ENCODE assay signal across 10 cellular contexts in genomic region chr5:61357745-61358144, GRCh38. TPM values are rescaled to one million over a fixed set of nuclear protein-coding genes. Genes with fewer than 3 reads are reported as not detected.
A peak's percentile ranks its signal among the peaks of the same experiment; 100 is the strongest.
DNase-seq lines count a peak whose midpoint lies in the region; ATAC-seq, FAIRE-seq and TF ChIP-seq lines count a peak whose summit lies in the region.
"Had no signal": no experiment of that assay in that cellular context is flagged by ENCODE, and none has a peak within 500 bp of the region (broad histone marks: within the 10 kb centered on the region; RNA-seq: fewer than 3 reads in every experiment).

No MANE protein-coding gene starts in this region.

- H3K4me2 ChIP-seq in KMS-11 (no peak overlapping the region), K562 (ENCODE audit: insufficient read depth, low read length) (no peak overlapping the region)

- no peaks in the 10 kb centered on the region for H3K27me3 Mint-ChIP-seq in nephron (ENCODE audit: low read depth)
- H3K27me3 Mint-ChIP-seq: dendritic cell treated with granulocyte-macrophage colony-stimulating factor and Interleukin-4, amounts not matched to agents 40 ng/mL and 50 ng/mL, for 4 days had no signal

- peaks cover 42% of the 10 kb centered on the region for H3K4me1 Mint-ChIP-seq in nephron

- TF ChIP-seq EP300 in K562 (IDR thresholded peaks at IDR 0.05; ENCODE audit: low read length) = no peak

- H3K9ac ChIP-seq in KMS-11 (no peak overlapping the region), K562 (ENCODE audit: insufficient read depth in 1 of 2, low read depth in 2 of 2, low read length in 2 of 2) (no peak overlapping the region)

- H3K9me3 ChIP-seq in K562 (replicated peaks; ENCODE audit: control insufficient read depth, insufficient read depth, low read depth, low read length) = peaks cover 9% of the 10 kb centered on the region; the same call in 1 of the 2 replicates
- no peaks in the 10 kb centered on the region for H3K9me3 ChIP-seq in adrenal gland (replicated peaks in 1 of 3)

- intact Hi-C loops in K562 (cut with micrococcal nuclease) = no loop called here
- intact Hi-C loops in adrenal gland (cut with DNase I) = no loop called here

- H3K36me3 ChIP-seq in GM06990 (ENCODE audit: control insufficient read depth, insufficient read depth, low read length) = no peaks in the 10 kb centered on the region
- H3K36me3 ChIP-seq in KMS-11 (ENCODE audit: insufficient read depth) = no peaks in the 10 kb centered on the region
- no peaks in the 10 kb centered on the region for H3K36me3 ChIP-seq in K562 (ENCODE audit: control insufficient read depth, insufficient read depth, low read length)
- H3K36me3 ChIP-seq in adrenal gland (replicated peaks in 1 of 2) = no peaks in the 10 kb centered on the region

- in situ Hi-C loops in K562 (cut with MboI) = no loop called here

- no peaks in the 10 kb centered on the region for H4K20me1 ChIP-seq in KMS-11 (ENCODE audit: insufficient read depth)
- no peaks in the 10 kb centered on the region; the same call in 1 of the 2 replicates for H4K20me1 ChIP-seq in K562 (replicated peaks; ENCODE audit: control insufficient read depth, insufficient read depth, low read length)

- no peaks in the 10 kb centered on the region for H3K9me1 ChIP-seq in K562 (ENCODE audit: control insufficient read depth, insufficient read depth, low read length)

- H3K9me3 Mint-ChIP-seq in nephron = peaks cover 5% of the 10 kb centered on the region

- TF ChIP-seq CTCF in GM06990 (IDR thresholded peaks at IDR 0.05; ENCODE audit: insufficient read depth, low read length, poor library complexity, severe bottlenecking) = peak; percentile 39
- TF ChIP-seq CTCF in KMS-11 (conservative IDR thresholded peaks at IDR 0.05; ENCODE audit: low read depth, low read length) = peak; percentile 67
- TF ChIP-seq CTCF in K562 (IDR thresholded peaks at IDR 0.05 in 2 of 3, conservative IDR thresholded peaks at IDR 0.05 in 1 of 3; ENCODE audit: insufficient read depth in 2 of 3, low read depth in 1 of 3, low read length in 3 of 3) = peak; percentile 47 to 53 (median 50); a peak in 5 of 6 replicates
- peak; percentile 15 to 36 (median 21) for TF ChIP-seq CTCF in nephron (IDR thresholded peaks at IDR 0.05; ENCODE audit: unreplicated experiment in 3 of 3)
- TF ChIP-seq CTCF in adrenal gland (IDR thresholded peaks at IDR 0.05) = peak in 1 of 6 experiments; percentile 11

- H3K36me3 Mint-ChIP-seq in nephron (ENCODE audit: low read depth) = peaks cover 35% of the 10 kb centered on the region

- no TSS peak for BruUV-seq in K562 (replicated peaks; lab: Mats Ljungman, UMichigan)

- H3K4me1 ChIP-seq in KMS-11 (ENCODE audit: low read depth, poor library complexity, severe bottlenecking) = no peaks in the 10 kb centered on the region
- H3K4me1 ChIP-seq in K562 (replicated peaks in 1 of 2; ENCODE audit: control insufficient read depth in 2 of 2, insufficient read depth in 2 of 2, low read length in 2 of 2) = no peaks in the 10 kb centered on the region
- H3K4me1 ChIP-seq in adrenal gland (replicated peaks in 1 of 2) = peaks cover 2 to 35% of the 10 kb centered on the region in 2 donors

- no peak overlapping the region for H3K4me3 Mint-ChIP-seq in nephron
- H3K4me3 Mint-ChIP-seq: dendritic cell treated with granulocyte-macrophage colony-stimulating factor and Interleukin-4, amounts not matched to agents 40 ng/mL and 50 ng/mL, for 4 days had no signal

- H3K27me3 ChIP-seq in GM06990 (replicated peaks; ENCODE audit: control insufficient read depth, insufficient read depth, low read length) (no peaks in the 10 kb centered on the region), KMS-11 (ENCODE audit: insufficient read depth, low read depth) (no peaks in the 10 kb centered on the region), K562 (ENCODE audit: control insufficient read depth in 2 of 2, insufficient read depth in 2 of 2, low read length in 2 of 2) (no peaks in the 10 kb centered on the region), adrenal gland (no peaks in the 10 kb centered on the region)

- H3K27ac ChIP-seq in KMS-11 = no peak overlapping the region
- no peak overlapping the region for H3K27ac ChIP-seq in K562 (ENCODE audit: extremely low read depth, low read depth, low read length)
- no peak overlapping the region for H3K27ac ChIP-seq in adrenal gland

- DNase-seq in GM06990 (ENCODE audit: extremely low read depth, insufficient read length) (no peak), K562 (ENCODE audit: extremely low read depth in 1 of 4, low spot score in 3 of 4) (peak; percentile 11 to 48 (median 18)), globus pallidus (ENCODE audit: low spot score) (no peak), adrenal gland (no peak)

- POLR2A ChIA-PET in K562 (lab: Yijun Ruan, JAX) = no interaction called here

- ATAC-seq in K562 (no peak), HG02870 (IDR thresholded peaks at IDR 0.05; ENCODE audit: unreplicated experiment) (no peak)
- ATAC-seq: left lobe of liver had no signal

- H3K4me3 ChIP-seq in GM06990 (replicated peaks; ENCODE audit: low read depth, low read length) = no peak overlapping the region
- H3K4me3 ChIP-seq in KMS-11 (IDR thresholded peaks at IDR 0.05; ENCODE audit: insufficient read depth, low read depth, low read length) = no peak overlapping the region
- no peak overlapping the region for H3K4me3 ChIP-seq in K562
- H3K4me3 ChIP-seq in adrenal gland = no peak overlapping the region

- H3K27ac Mint-ChIP-seq in nephron = no peak overlapping the region
- H3K27ac Mint-ChIP-seq: dendritic cell treated with granulocyte-macrophage colony-stimulating factor and Interleukin-4, amounts not matched to agents 40 ng/mL and 50 ng/mL, for 4 days had no signal

- WGBS in K562 (ENCODE audit: insufficient coverage, low coverage, missing lambda C conversion rate) = 43% methylated on average over 2 of the region's 2 CpGs
- 45 to 51% (median 50%) methylated on average over 2 of the region's 2 CpGs for WGBS in adrenal gland, 4 donors

- peak in 1 of 2 experiments; percentile 54; a peak in 2 of 4 replicates for TF ChIP-seq RAD21 in K562 (CRISPR knock-in tag; conservative IDR thresholded peaks at IDR 0.05 in 1 of 2, IDR thresholded peaks at IDR 0.05 in 1 of 2)

- no peak overlapping the region for H2AFZ ChIP-seq in KMS-11 (ENCODE audit: low read depth)
- H2AFZ ChIP-seq in K562 (ENCODE audit: low read depth, low read length) = no peak overlapping the region

- CTCF ChIA-PET in K562 (lab: Yijun Ruan, JAX; ENCODE audit: low intra/inter-chr PET ratio) = no interaction called here

- TF ChIP-seq POLR2A in K562 (conservative IDR thresholded peaks at IDR 0.05) = no peak
- TF ChIP-seq POLR2A in adrenal gland (IDR thresholded peaks at IDR 0.05) = no peak

- FAIRE-seq in K562 (lab: Jason Lieb, UNC) = no peak
- FAIRE-seq: H54 had no signal

- H3K79me2 ChIP-seq in KMS-11 (ENCODE audit: insufficient read depth, low read depth) (peaks cover 16% of the 10 kb centered on the region; the same call in 1 of the 2 replicates), K562 (ENCODE audit: control insufficient read depth, insufficient read depth, low read length) (no peaks in the 10 kb centered on the region)

TF ChIP-seq in K562, 482 proteins besides CTCF, POLR2A, EP300 and RAD21 (continues in another document):
- TF ChIP-seq ZNF280B (CRISPR knock-in tag; IDR thresholded peaks at IDR 0.05) = no peak
- peak; percentile 80 for TF ChIP-seq CBX5 (IDR thresholded peaks at IDR 0.05; ENCODE audit: borderline replicate concordance, low read depth)
- TF ChIP-seq TBP (optimal IDR thresholded peaks at IDR 0.05; ENCODE audit: low read depth, low read length) = no peak
- no peak for TF ChIP-seq MBD1 (CRISPR knock-in tag; IDR thresholded peaks at IDR 0.05)

RNA-seq across cellular contexts. Expression of gene ZSWIM6, which starts 25.7 kb away (rescaled TPM):
- total RNA-seq in K562 (2011; cell fraction: chromatin; rRNA removed; ENCODE audit: low replicate concordance) = 3.1 and 3.9 TPM in 2 replicates
- total RNA-seq in K562 (2011; cell fraction: nucleolus; rRNA removed) = 1.8 and 2.2 TPM in 2 replicates
- 1.8 and 2.2 TPM in 2 replicates for total RNA-seq in K562 (2011; cell fraction: nucleoplasm; rRNA removed)
- total RNA-seq in K562 (2014; rRNA removed) = 1.1 and 1.3 TPM in 2 replicates
- total RNA-seq in K562 (2014; rRNA removed; fragmentation: Illumina TruSeq; extraction: Trizol) = 1.8 and 2.0 TPM in 2 replicates
- total RNA-seq in K562 (2015; rRNA removed; fragmentation: Illumina TruSeq; extraction: Trizol) = 1.7 and 2.0 TPM in 2 replicates
- total RNA-seq in K562 (2021) = 2.8 and 3.2 TPM in 2 replicates
- polyA plus RNA-seq in K562 (2011; rRNA removed) = 2.7 and 3.8 TPM in 2 replicates
- 1.7 and 3.2 TPM in 2 replicates for polyA plus RNA-seq in K562 (2011; cell fraction: cytosol; rRNA removed)
- 6.7 and 9.7 TPM in 2 replicates for polyA plus RNA-seq in K562 (2011; cell fraction: nucleus; rRNA removed)
- 1.5 and 2.4 TPM in 2 replicates for polyA plus RNA-seq in K562 (2012)
- 3.0 and 3.1 TPM in 2 replicates for polyA plus RNA-seq in K562 (2014; fragmentation: Illumina TruSeq; extraction: Trizol)
- polyA plus RNA-seq in K562 (2014; fragmentation: Nextera tagmentation; extraction: Ambion mirVana) = 1 to 10 TPM in 1 of 2 experiments, under 1 TPM in 1; 0.81 to 1.6 TPM
- polyA plus RNA-seq in K562 (2014; rRNA removed) = 1.6 and 2.2 TPM in 2 replicates
- polyA minus RNA-seq in K562 (2011; rRNA and poly(A)+ RNA removed) = 5.6 and 6.0 TPM in 2 replicates
- 2.6 and 3.3 TPM in 2 replicates for polyA minus RNA-seq in K562 (2011; cell fraction: cytosol; rRNA and poly(A)+ RNA removed)
- polyA minus RNA-seq in K562 (2011; cell fraction: nucleus; rRNA and poly(A)+ RNA removed) = 2.8 and 7.3 TPM in 2 replicates
- 10 to 100 TPM in 5 of 8 donors, 1 to 10 TPM in 3; 6.6 to 14.6 (median 10.7) TPM for total RNA-seq in adrenal gland
- 1 to 10 TPM; 7.3 to 8.3 (median 8.2) TPM for polyA plus RNA-seq in adrenal gland

Comparison
In these comparisons a context has a peak if more than half of its experiments do, and no peak if none do; other contexts are left out.
1. DNase-seq: peak in K562 (4 of 4); none in GM06990 (single experiment), globus pallidus (single experiment) and adrenal gland (0 of 7).